In the genomic region with DNA sequence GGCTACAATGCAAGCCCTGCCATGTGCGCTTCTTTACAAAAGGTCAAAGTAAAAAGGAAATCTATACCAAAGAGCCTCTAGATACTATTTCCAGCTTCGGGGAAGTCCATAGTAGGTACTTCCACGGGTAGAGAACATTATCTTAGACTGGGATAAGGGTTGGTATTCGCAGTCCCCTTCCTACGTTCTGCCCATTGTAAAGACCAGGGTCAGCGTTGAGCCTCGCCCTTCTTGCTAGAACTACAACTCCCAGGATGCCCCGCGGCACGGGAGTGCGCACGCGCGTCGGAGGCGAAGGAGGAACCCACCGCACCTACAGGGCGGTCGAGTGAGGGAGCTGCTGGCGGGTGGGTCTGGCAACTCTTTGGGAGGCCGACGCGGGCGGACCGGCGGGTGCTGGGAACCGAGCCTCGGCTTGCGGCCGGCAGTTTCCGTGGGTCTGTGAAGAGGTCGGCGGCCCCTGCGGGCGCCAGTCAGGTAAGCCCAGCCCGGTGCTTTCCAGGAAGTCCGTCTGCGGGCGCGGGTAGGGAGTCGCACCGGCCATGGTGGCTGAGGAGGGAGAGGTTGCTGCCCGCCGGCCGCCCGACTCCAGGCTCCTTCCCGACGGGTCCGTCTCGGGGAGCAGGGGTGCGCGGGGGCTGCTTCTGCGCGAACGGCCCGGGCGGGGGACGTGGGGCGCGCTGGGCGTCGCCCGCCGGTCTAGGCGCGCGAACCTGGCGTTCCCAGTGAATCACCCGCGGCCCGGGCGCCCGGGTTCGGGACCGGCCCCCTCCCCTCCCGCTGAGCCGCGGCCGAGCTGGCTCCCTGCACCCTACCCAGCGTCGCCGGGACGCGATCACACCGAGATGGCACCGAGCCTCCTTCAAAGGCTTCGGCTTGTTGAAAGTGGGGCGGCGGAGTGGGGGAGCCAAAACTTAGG, we compare ENCODE assay signal across 8 cellular contexts. TPM values are rescaled to one million over a fixed set of nuclear protein-coding genes. Genes with fewer than 3 reads are reported as not detected.
DNase-seq lines count a peak whose midpoint lies in the region; ATAC-seq, FAIRE-seq and TF ChIP-seq lines count a peak whose summit lies in the region.

A gene (plus strand): TSS at position 294 of the 919 bp plus-strand sequence. CDS start 33,232 bp downstream, outside the sequence.

- H3K9me3 ChIP-seq in OCI-LY3 (ENCODE audit: insufficient read depth, low read length): no peaks in the 10 kb centered on the region
- H3K9me3 ChIP-seq in mononuclear cell (ENCODE audit: low read depth, low read length): no peaks in the 10 kb centered on the region

- peak within 1 kb of the TSS; percentile 74 for H3K4me2 ChIP-seq in OCI-LY3 (ENCODE audit: low read length)

- peaks cover 26% of the 10 kb centered on the region; the same call in 1 of the 2 replicates for H4K20me1 ChIP-seq in OCI-LY3 (ENCODE audit: insufficient read depth, low read length)

- H2AFZ ChIP-seq in OCI-LY3 (ENCODE audit: low read depth, low read length): peak within 1 kb of the TSS; percentile 97

- peak; percentile 80 for FAIRE-seq in HTR-8/SVneo (lab: Jason Lieb, UNC)

- no peaks in the 10 kb centered on the region for H3K36me3 ChIP-seq in OCI-LY3 (replicated peaks; ENCODE audit: low read depth, low read length)

- H3K9ac ChIP-seq in OCI-LY3 (ENCODE audit: low read length): peak within 1 kb of the TSS; percentile 76

- DNase-seq in Caki2 (ENCODE audit: low read depth) (peak; percentile 86), HTR-8/SVneo (ENCODE audit: insufficient read length, low spot score) (peak; percentile 93), activated T-cell treated with anti-CD3 and anti-CD28 coated beads for 4 hours (peak; percentile 91), epithelial cell of esophagus (ENCODE audit: low read depth) (peak; percentile 92)
- peak; percentile 82 to 89 for DNase-seq in stimulated activated CD8-positive, alpha-beta memory T cell treated with anti-CD3 and anti-CD28 coated beads, Interleukin-2, amount 100 ng/mL, for 48 hours (ENCODE audit: low read depth in 2 of 2)

- H3K27me3 ChIP-seq in OCI-LY3 (ENCODE audit: low read depth, low read length) (no peaks in the 10 kb centered on the region), mononuclear cell (ENCODE audit: insufficient read depth, low read length) (no peaks in the 10 kb centered on the region)

- in situ Hi-C loops in Caki2 (cut with HindIII; ENCODE audit: low pct_unique_long_range_greater_than_20kb, low sequenced_read_pairs): no loop called here

- H3K27ac ChIP-seq in OCI-LY3 (ENCODE audit: low read length): peak within 1 kb of the TSS; percentile 51

- H3K4me3 ChIP-seq in OCI-LY3 (ENCODE audit: low read length) (peak within 1 kb of the TSS; percentile 80), epithelial cell of esophagus (ENCODE audit: low read length) (peak within 1 kb of the TSS; percentile 91), mononuclear cell (ENCODE audit: low read length) (peak within 1 kb of the TSS; percentile 85)

- peaks cover 50% of the 10 kb centered on the region for H3K79me2 ChIP-seq in OCI-LY3 (ENCODE audit: low read length)

- TF ChIP-seq CTCF in OCI-LY3 (IDR thresholded peaks at IDR 0.05; ENCODE audit: low read depth, low read length) (no peak), epithelial cell of esophagus (IDR thresholded peaks at IDR 0.05; ENCODE audit: insufficient read depth, low read depth, low read length, missing control alignments) (no peak)

- ATAC-seq in GM21381 (IDR thresholded peaks at IDR 0.05; ENCODE audit: unreplicated experiment): peak; percentile 92

- H3K4me1 ChIP-seq in OCI-LY3 (ENCODE audit: low read length) (peaks cover 17% of the 10 kb centered on the region), mononuclear cell (ENCODE audit: insufficient read depth, low read length) (peaks cover 29% of the 10 kb centered on the region)

RNA-seq across cellular contexts. Expression of the gene that starts here (rescaled TPM):
- total RNA-seq in Caki2 (2014; rRNA removed; shearing (Covaris generic); ENCODE audit: low replicate concordance): 31.1 and 44.3 TPM in 2 replicates
- 43.0 TPM for total RNA-seq in mononuclear cell

Comparison
In these comparisons a context has a peak if more than half of its experiments do, and no peak if none do; other contexts are left out.
1. Peak in every context shown above with its lines: DNase-seq, ATAC-seq, H3K4me3 ChIP-seq and H3K27ac ChIP-seq.